In the genomic region with DNA sequence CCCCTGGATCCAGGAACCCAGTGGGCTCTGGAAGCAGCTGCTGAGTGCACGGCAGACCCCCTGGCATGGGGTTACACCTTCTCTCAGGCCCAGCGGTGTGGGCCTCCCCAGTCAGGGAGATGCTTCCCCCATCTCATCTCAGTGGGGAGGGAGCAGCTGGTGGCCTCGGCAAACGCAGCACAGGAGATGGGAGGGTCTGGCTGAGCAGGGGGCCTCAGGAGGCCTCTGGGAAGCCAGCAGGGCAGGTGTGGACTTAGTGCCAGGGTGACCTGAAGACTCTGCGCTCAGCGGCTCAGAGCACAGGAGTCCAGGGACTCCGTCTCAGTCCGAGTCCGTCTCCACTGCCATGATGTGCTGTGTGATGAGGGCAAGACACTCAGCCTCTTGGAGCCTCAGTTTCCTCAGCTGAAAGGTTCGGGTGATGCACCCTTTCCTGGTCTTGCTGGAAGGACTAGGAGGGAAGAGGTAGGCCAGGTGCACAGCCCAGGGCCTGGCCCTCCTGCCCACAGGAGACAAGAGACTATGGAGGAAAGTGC, we compare ENCODE assay signal across 8 cellular contexts.
DNase-seq lines count a peak whose midpoint lies in the region; ATAC-seq and TF ChIP-seq lines count a peak whose summit lies in the region.

No MANE protein-coding gene starts in this region.

- peak overlapping the region; percentile 57 to 96 for H3K9ac ChIP-seq in duodenal mucosa (ENCODE audit: low read depth in 1 of 2, low read length in 2 of 2)

- peak overlapping the region in 4 of 6 donors; percentile 47 to 99 (median 82) for H3K27ac Mint-ChIP-seq in naive B cell

- in situ Hi-C loops in KBM-7 (cut with MboI; ENCODE audit: low pct_unique_long_range_greater_than_20kb, low sequenced_read_pairs): no loop called here

- peaks cover 16 to 22% (median 17%) of the 10 kb centered on the region in 3 donors for H3K4me1 Mint-ChIP-seq in naive B cell

- H3K27ac ChIP-seq in ACC112 (ENCODE audit: low read depth, low read length): no peak overlapping the region
- H3K27ac ChIP-seq in HL-60 (replicated peaks): peak overlapping the region; percentile 68
- H3K27ac ChIP-seq in duodenal mucosa (ENCODE audit: low read depth, low read length): no peak overlapping the region

- peak overlapping the region; percentile 96 to 100 (median 99) for H3K4me3 Mint-ChIP-seq in naive B cell

- H3K4me1 ChIP-seq in ACC112 (ENCODE audit: control insufficient read depth, insufficient read depth, low read length, unreplicated experiment): peaks cover 5% of the 10 kb centered on the region
- peaks cover 5 to 6% of the 10 kb centered on the region in 2 donors for H3K4me1 ChIP-seq in duodenal mucosa (ENCODE audit: control insufficient read depth in 1 of 2, insufficient read depth in 2 of 2, low read length in 2 of 2)

- no peaks in the 10 kb centered on the region for H3K9me3 ChIP-seq in duodenal mucosa (ENCODE audit: control insufficient read depth in 1 of 2, low read length in 2 of 2)

- H3K9me3 Mint-ChIP-seq in naive B cell: peaks cover 0 to 4% (median 0%) of the 10 kb centered on the region in 7 donors

- H3K27me3 Mint-ChIP-seq in naive B cell: no peaks in the 10 kb centered on the region

- ATAC-seq in naive B cell (ENCODE audit: low read depth in 2 of 2): no peak
- no peak for ATAC-seq in HG02588 (IDR thresholded peaks at IDR 0.05; ENCODE audit: unreplicated experiment)
- ATAC-seq in activated CD4-positive, CD25-positive, alpha-beta regulatory T cell treated with anti-CD3 and anti-CD28 coated beads, Interleukin-2, amount 50 U/mL, for 24 hours: no peak

- H3K36me3 Mint-ChIP-seq in naive B cell: no peaks in the 10 kb centered on the region

- no peak for DNase-seq in HL-60 (ENCODE audit: low read depth in 1 of 2, low spot score in 1 of 2)
- DNase-seq in naive B cell: no peak
- DNase-seq in KBM-7: no peak
- no peak for DNase-seq in activated effector memory CD4-positive, alpha-beta T cell treated with Interleukin-2 at 50 U/mL for 16 hours

- H3K4me3 ChIP-seq in ACC112 (ENCODE audit: low read depth, low read length) (peak overlapping the region; percentile 96), HL-60 (replicated peaks; ENCODE audit: insufficient read depth, low read length) (no peak overlapping the region; the same call in 1 of the 2 replicates), duodenal mucosa (ENCODE audit: low read depth in 1 of 2, low read length in 2 of 2) (peak overlapping the region; percentile 93 to 95)

- H2AFZ ChIP-seq in ACC112 (ENCODE audit: low read length, unreplicated experiment): peak overlapping the region; percentile 94

- TF ChIP-seq CTCF in HL-60 (IDR thresholded peaks at IDR 0.05; ENCODE audit: insufficient read depth, low read length): no peak

- H3K79me2 ChIP-seq in ACC112 (ENCODE audit: control insufficient read depth, insufficient read depth, low read length, unreplicated experiment): peaks cover 18% of the 10 kb centered on the region

- no peaks in the 10 kb centered on the region for H3K27me3 ChIP-seq in ACC112 (ENCODE audit: insufficient read depth, low read length)
- no peaks in the 10 kb centered on the region for H3K27me3 ChIP-seq in HL-60 (ENCODE audit: insufficient read depth, poor library complexity, severe bottlenecking)
- H3K27me3 ChIP-seq in duodenal mucosa (ENCODE audit: control insufficient read depth in 1 of 2, insufficient read depth in 2 of 2, low read length in 2 of 2): no peaks in the 10 kb centered on the region

- H3K36me3 ChIP-seq in ACC112 (ENCODE audit: insufficient read depth, low read length) (0 out of 2 replicates have a peak, but pooled peaks cover 4% of the 10 kb centered on the region), duodenal mucosa (ENCODE audit: control insufficient read depth in 1 of 2, insufficient read depth in 2 of 2, low read length in 2 of 2) (no peaks in the 10 kb centered on the region)
